1 cellular context compared by ENCODE assay signal in genomic region chr19:47745010-47745901, GRCh38.
TF ChIP-seq lines count a peak whose summit lies in the region.

Gene NOP53 (plus strand): TSS chr19:47745546. CDS start chr19:47745560, 14 bp downstream.

TF ChIP-seq in GM12878, 131 proteins besides CTCF, POLR2A, EP300 and RAD21 (continued from another document):
- TF ChIP-seq NR2C1 (IDR thresholded peaks at IDR 0.05): peak; percentile 92
- TF ChIP-seq ESRRA (IDR thresholded peaks at IDR 0.05; ENCODE audit: low read length): no peak
- no peak for TF ChIP-seq KDM1A (IDR thresholded peaks at IDR 0.05; ENCODE audit: borderline replicate concordance)
- TF ChIP-seq SIN3A (IDR thresholded peaks at IDR 0.05; ENCODE audit: low read depth, low read length): peak; percentile 37; the same call in 1 of the 2 replicates
- TF ChIP-seq SREBF2 (IDR thresholded peaks at IDR 0.05; ENCODE audit: low read length): no peak
- TF ChIP-seq EZH2 (IDR thresholded peaks at IDR 0.05; ENCODE audit: borderline replicate concordance, control insufficient read depth, low read depth, low read length): no peak
- 0 out of 2 replicates have a peak, but pooled peaks have one; percentile 22 for TF ChIP-seq GATAD2B (conservative IDR thresholded peaks at IDR 0.05; ENCODE audit: low read depth)
- no peak for TF ChIP-seq SPI1 (IDR thresholded peaks at IDR 0.05; ENCODE audit: borderline replicate concordance, insufficient read depth, low read depth, low read length)
- TF ChIP-seq TCF12 (IDR thresholded peaks at IDR 0.05; ENCODE audit: low read depth, low read length): no peak
- TF ChIP-seq IKZF1 (conservative IDR thresholded peaks at IDR 0.05): peak; percentile 87
- 0 out of 2 replicates have a peak, but pooled peaks have one; percentile 22 for TF ChIP-seq TBL1XR1 (IDR thresholded peaks at IDR 0.05; ENCODE audit: low read depth, low read length)
- TF ChIP-seq MXI1 (IDR thresholded peaks at IDR 0.05; ENCODE audit: low read depth, low read length): peak; percentile 74
- TF ChIP-seq E4F1 (IDR thresholded peaks at IDR 0.05; ENCODE audit: borderline replicate concordance, partially characterized antibody): peak; percentile 75
- TF ChIP-seq SMAD5 (IDR thresholded peaks at IDR 0.05; ENCODE audit: low read depth): peak; percentile 97
- TF ChIP-seq BHLHE40 (IDR thresholded peaks at IDR 0.05; ENCODE audit: borderline replicate concordance in 1 of 2, low read depth in 2 of 2, low read length in 1 of 2): peak; percentile 81 to 96; a peak in 3 of 4 replicates
- TF ChIP-seq PML (IDR thresholded peaks at IDR 0.05; ENCODE audit: low read length): peak; percentile 95
- TF ChIP-seq ZBTB40 (IDR thresholded peaks at IDR 0.05; ENCODE audit: borderline replicate concordance): peak; percentile 91
- peak; percentile 68; the same call in 1 of the 2 replicates for TF ChIP-seq CBFB (IDR thresholded peaks at IDR 0.05; ENCODE audit: low read depth)
- TF ChIP-seq MLLT1 (IDR thresholded peaks at IDR 0.05): peak; percentile 16
- TF ChIP-seq MTA2 (IDR thresholded peaks at IDR 0.05; ENCODE audit: low read depth): peak; percentile 21; the same call in 1 of the 2 replicates
- TF ChIP-seq MAX (IDR thresholded peaks at IDR 0.05; ENCODE audit: low read depth, low read length): 0 out of 2 replicates have a peak, but pooled peaks have one; percentile 17
- peak in 1 of 2 experiments; percentile 26; a peak in 1 of 4 replicates for TF ChIP-seq ETV6 (conservative IDR thresholded peaks at IDR 0.05 in 1 of 2, IDR thresholded peaks at IDR 0.05 in 1 of 2; ENCODE audit: borderline replicate concordance in 1 of 2, low read depth in 1 of 2)
- no peak for TF ChIP-seq RBBP5 (conservative IDR thresholded peaks at IDR 0.05)
- no peak for TF ChIP-seq SUPT20H (IDR thresholded peaks at IDR 0.05; ENCODE audit: borderline replicate concordance, control insufficient read depth, low read depth, low read length)
- no peak for TF ChIP-seq USF2 (IDR thresholded peaks at IDR 0.05; ENCODE audit: borderline replicate concordance, low read depth, low read length)
- TF ChIP-seq ZNF274 (IDR thresholded peaks at IDR 0.05; ENCODE audit: insufficient read depth, insufficient read length): no peak
- TF ChIP-seq CHD2 (IDR thresholded peaks at IDR 0.05; ENCODE audit: borderline replicate concordance, low read depth, low read length): peak; percentile 70
- TF ChIP-seq ZBTB33 (IDR thresholded peaks at IDR 0.05): no peak
- TF ChIP-seq ZNF384 (IDR thresholded peaks at IDR 0.05; ENCODE audit: borderline replicate concordance, low read depth, low read length): no peak
- TF ChIP-seq DPF2 (IDR thresholded peaks at IDR 0.05): no peak
- no peak for TF ChIP-seq CBX5 (IDR thresholded peaks at IDR 0.05; ENCODE audit: low read depth)
- no peak for TF ChIP-seq ZNF217 (IDR thresholded peaks at IDR 0.05)
- TF ChIP-seq ZZZ3 (IDR thresholded peaks at IDR 0.05; ENCODE audit: control insufficient read depth, insufficient read length, low read depth): no peak
- TF ChIP-seq POLR2AphosphoS2 (IDR thresholded peaks at IDR 0.05; ENCODE audit: low read depth, low read length): peak; percentile 89
- 0 out of 2 replicates have a peak, but pooled peaks have one; percentile 51 for TF ChIP-seq NKRF (conservative IDR thresholded peaks at IDR 0.05)
- peak; percentile 89 for TF ChIP-seq NBN (IDR thresholded peaks at IDR 0.05)
